ENCODE assay signal across 8 cellular contexts in the genomic region with DNA sequence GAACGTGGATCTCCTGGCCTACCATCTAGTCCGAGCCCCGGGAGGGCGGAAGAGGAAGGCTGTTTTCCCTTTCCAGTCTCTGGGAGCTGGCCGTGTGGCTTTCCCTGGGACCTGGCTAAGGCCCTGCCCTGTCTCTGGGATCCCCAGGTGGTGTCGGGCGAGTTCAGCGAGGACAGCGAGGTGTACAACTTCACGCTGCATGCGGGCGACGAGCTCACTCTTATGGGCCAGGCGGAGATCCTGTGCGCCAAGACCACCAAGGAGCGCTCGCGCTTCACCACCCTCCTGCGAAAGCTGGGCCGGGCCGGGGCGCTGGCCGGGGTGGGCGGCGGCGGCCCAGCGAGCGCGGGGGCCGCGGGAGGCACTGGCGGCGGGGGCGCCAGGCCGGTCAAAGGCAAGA. TPM values are rescaled to one million over a fixed set of nuclear protein-coding genes. Genes with fewer than 3 reads are reported as not detected.
DNase-seq lines count a peak whose midpoint lies in the region; ATAC-seq, FAIRE-seq and TF ChIP-seq lines count a peak whose summit lies in the region.

No MANE protein-coding gene starts in this region.

- intact Hi-C loops in activated CD4-positive, alpha-beta T cell treated with anti-CD3 and anti-CD28 coated beads for 36 hours (cut with DNase I, micrococcal nuclease), result loop anchor here in 1 of 2 experiments (1.0 kb wide), 2 partner anchors 60 to 151 kb away; partner anchors contain the start of genes HADHA and HADHB

- CTCF ChIA-PET in activated CD4-positive, alpha-beta T cell treated with anti-CD3 and anti-CD28 coated beads for 36 hours (lab: Charles Lee), result interaction anchor here (0.6 to 3.7 kb wide), 20 partner anchors 8 to 313 kb away, joined by 3 to 19 read pairs (median 4); partner anchors contain the start of genes ADGRF3, ASXL2, GAREM2 and HADHA

- no peaks in the 10 kb centered on the region for H3K9me3 ChIP-seq in astrocyte (ENCODE audit: insufficient read depth, low read depth, low read length)

- H3K4me3 ChIP-seq in astrocyte (ENCODE audit: insufficient read depth, low read depth, low read length) (no peak overlapping the region), kidney epithelial cell (ENCODE audit: low read depth, low read length) (peak overlapping the region; percentile 49)

- no peaks in the 10 kb centered on the region for H3K79me2 ChIP-seq in astrocyte (ENCODE audit: insufficient read depth, low read length)

- no peaks in the 10 kb centered on the region for H3K9me3 Mint-ChIP-seq in activated CD4-positive, alpha-beta T cell treated with anti-CD3 and anti-CD28 coated beads for 36 hours (ENCODE audit: low read depth)
- H3K9me3 Mint-ChIP-seq in astrocyte (ENCODE audit: unreplicated experiment), result no peaks in the 10 kb centered on the region
- H3K9me3 Mint-ChIP-seq in stimulated activated naive CD8-positive, alpha-beta T cell treated with anti-CD3 and anti-CD28 coated beads, Interleukin-15, amount 100 ng/mL, for 72 hours, result no peaks in the 10 kb centered on the region

- no peak for DNase-seq in activated CD4-positive, alpha-beta T cell treated with anti-CD3 and anti-CD28 coated beads for 36 hours
- DNase-seq in activated CD4-positive, alpha-beta T cell treated with anti-CD3 and anti-CD28 coated beads, Interleukin-2, amount 50 U/mL, for 4 hours, result no peak
- DNase-seq in astrocyte (ENCODE audit: low read depth), result no peak
- no peak for DNase-seq in kidney epithelial cell (ENCODE audit: low read depth)
- no peak for DNase-seq in stimulated activated naive CD8-positive, alpha-beta T cell treated with anti-CD3 and anti-CD28 coated beads, Interleukin-15, amount 100 ng/mL, for 72 hours
- no peak for DNase-seq in SHP77 (lab: John Stamatoyannopoulos, UW)
- no peak for DNase-seq in NCI-H1694 treated with DMSO at 0.1 percent for 48 hours (lab: John Stamatoyannopoulos, UW)

- H3K27me3 Mint-ChIP-seq in activated CD4-positive, alpha-beta T cell treated with anti-CD3 and anti-CD28 coated beads for 36 hours, result peaks cover 19% of the 10 kb centered on the region
- H3K27me3 Mint-ChIP-seq in astrocyte (ENCODE audit: low read depth, unreplicated experiment), result peaks cover 41% of the 10 kb centered on the region
- peaks cover 24% of the 10 kb centered on the region for H3K27me3 Mint-ChIP-seq in stimulated activated naive CD8-positive, alpha-beta T cell treated with anti-CD3 and anti-CD28 coated beads, Interleukin-15, amount 100 ng/mL, for 72 hours

- H3K27me3 ChIP-seq in astrocyte (ENCODE audit: insufficient read depth, low read length) (no peaks in the 10 kb centered on the region), kidney epithelial cell (ENCODE audit: control insufficient read depth, insufficient read depth, low read length) (no peaks in the 10 kb centered on the region)

- H3K36me3 Mint-ChIP-seq in activated CD4-positive, alpha-beta T cell treated with anti-CD3 and anti-CD28 coated beads for 36 hours (ENCODE audit: low read depth), result no peaks in the 10 kb centered on the region
- H3K36me3 Mint-ChIP-seq in astrocyte (ENCODE audit: low read depth, unreplicated experiment), result no peaks in the 10 kb centered on the region

- peaks cover 4% of the 10 kb centered on the region for H3K4me1 ChIP-seq in astrocyte (ENCODE audit: insufficient read depth, low read length)

- POLR2A ChIA-PET in activated CD4-positive, alpha-beta T cell treated with anti-CD3 and anti-CD28 coated beads for 36 hours (lab: Charles Lee), result interaction anchor here (1.2 to 1.9 kb wide), 3 partner anchors 62 to 161 kb away, joined by 3 to 7 read pairs (median 4); partner anchors contain the start of gene RAB10

- ATAC-seq in activated CD4-positive, alpha-beta T cell treated with anti-CD3 and anti-CD28 coated beads for 36 hours, result no peak
- ATAC-seq in stimulated activated naive CD8-positive, alpha-beta T cell treated with anti-CD3 and anti-CD28 coated beads, Interleukin-15, amount 100 ng/mL, for 72 hours, result no peak
- ATAC-seq in GM18511 (IDR thresholded peaks at IDR 0.05; ENCODE audit: unreplicated experiment), result no peak

- H3K36me3 ChIP-seq in astrocyte (ENCODE audit: insufficient read depth, low read length) (no peaks in the 10 kb centered on the region), kidney epithelial cell (ENCODE audit: control insufficient read depth, insufficient read depth, low read length) (no peaks in the 10 kb centered on the region)

- H3K9ac ChIP-seq in astrocyte (ENCODE audit: low read length), result no peak overlapping the region

- H3K4me3 Mint-ChIP-seq in activated CD4-positive, alpha-beta T cell treated with anti-CD3 and anti-CD28 coated beads for 36 hours, result peak overlapping the region; percentile 53
- H3K4me3 Mint-ChIP-seq in astrocyte (ENCODE audit: unreplicated experiment), result peak overlapping the region; percentile 31
- H3K4me3 Mint-ChIP-seq in stimulated activated naive CD8-positive, alpha-beta T cell treated with anti-CD3 and anti-CD28 coated beads, Interleukin-15, amount 100 ng/mL, for 72 hours, result peak overlapping the region; percentile 62 to 64

- H3K4me1 Mint-ChIP-seq in activated CD4-positive, alpha-beta T cell treated with anti-CD3 and anti-CD28 coated beads for 36 hours, result peaks cover 20% of the 10 kb centered on the region
- H3K4me1 Mint-ChIP-seq in astrocyte (ENCODE audit: low read depth, unreplicated experiment), result peaks cover 4% of the 10 kb centered on the region
- H3K4me1 Mint-ChIP-seq in stimulated activated naive CD8-positive, alpha-beta T cell treated with anti-CD3 and anti-CD28 coated beads, Interleukin-15, amount 100 ng/mL, for 72 hours, result peaks cover 38% of the 10 kb centered on the region

- TF ChIP-seq CTCF in astrocyte (IDR thresholded peaks at IDR 0.05; ENCODE audit: insufficient read depth, low read depth, low read length), result no peak
- no peak for TF ChIP-seq CTCF in kidney epithelial cell (IDR thresholded peaks at IDR 0.05; ENCODE audit: insufficient read depth, low read length, poor library complexity, severe bottlenecking)

- peak overlapping the region; percentile 75 for H2AFZ ChIP-seq in astrocyte (ENCODE audit: low read depth, low read length)

- no peak overlapping the region for H3K27ac ChIP-seq in astrocyte (ENCODE audit: low read depth, low read length)

- FAIRE-seq in astrocyte (lab: Jason Lieb, UNC), result no peak

- peak overlapping the region; percentile 25 for H3K27ac Mint-ChIP-seq in activated CD4-positive, alpha-beta T cell treated with anti-CD3 and anti-CD28 coated beads for 36 hours
- peak overlapping the region; percentile 34 for H3K27ac Mint-ChIP-seq in astrocyte (ENCODE audit: unreplicated experiment)
- H3K27ac Mint-ChIP-seq in stimulated activated naive CD8-positive, alpha-beta T cell treated with anti-CD3 and anti-CD28 coated beads, Interleukin-15, amount 100 ng/mL, for 72 hours, result no peak overlapping the region

- H4K20me1 ChIP-seq in astrocyte (ENCODE audit: insufficient read depth, low read length), result no peaks in the 10 kb centered on the region

- H3K4me2 ChIP-seq in astrocyte (ENCODE audit: low read length), result peak overlapping the region; percentile 72

RNA-seq across cellular contexts. Expression of gene GAREM2, which starts 11.2 kb away (rescaled TPM):
- total RNA-seq in activated CD4-positive, alpha-beta T cell treated with anti-CD3 and anti-CD28 coated beads for 36 hours, result 1 to 10 TPM; 3.2 to 5.7 TPM
- total RNA-seq in astrocyte (2.2 and 4.2 TPM in 2 replicates), kidney epithelial cell (3.0 and 3.1 TPM in 2 replicates)

Comparison
In these comparisons a context has a peak if more than half of its experiments do, and no peak if none do; other contexts are left out.
1. H3K27ac Mint-ChIP-seq: peak in activated CD4-positive, alpha-beta T cell treated with anti-CD3 and anti-CD28 coated beads for 36 hours (single experiment) and astrocyte (single experiment); none in stimulated activated naive CD8-positive, alpha-beta T cell treated with anti-CD3 and anti-CD28 coated beads, Interleukin-15, amount 100 ng/mL, for 72 hours (0 of 2).
2. Peak in every context shown above with its lines, with median percentiles within 50 percentile points of each other: H3K4me3 Mint-ChIP-seq.